In the genomic region with DNA sequence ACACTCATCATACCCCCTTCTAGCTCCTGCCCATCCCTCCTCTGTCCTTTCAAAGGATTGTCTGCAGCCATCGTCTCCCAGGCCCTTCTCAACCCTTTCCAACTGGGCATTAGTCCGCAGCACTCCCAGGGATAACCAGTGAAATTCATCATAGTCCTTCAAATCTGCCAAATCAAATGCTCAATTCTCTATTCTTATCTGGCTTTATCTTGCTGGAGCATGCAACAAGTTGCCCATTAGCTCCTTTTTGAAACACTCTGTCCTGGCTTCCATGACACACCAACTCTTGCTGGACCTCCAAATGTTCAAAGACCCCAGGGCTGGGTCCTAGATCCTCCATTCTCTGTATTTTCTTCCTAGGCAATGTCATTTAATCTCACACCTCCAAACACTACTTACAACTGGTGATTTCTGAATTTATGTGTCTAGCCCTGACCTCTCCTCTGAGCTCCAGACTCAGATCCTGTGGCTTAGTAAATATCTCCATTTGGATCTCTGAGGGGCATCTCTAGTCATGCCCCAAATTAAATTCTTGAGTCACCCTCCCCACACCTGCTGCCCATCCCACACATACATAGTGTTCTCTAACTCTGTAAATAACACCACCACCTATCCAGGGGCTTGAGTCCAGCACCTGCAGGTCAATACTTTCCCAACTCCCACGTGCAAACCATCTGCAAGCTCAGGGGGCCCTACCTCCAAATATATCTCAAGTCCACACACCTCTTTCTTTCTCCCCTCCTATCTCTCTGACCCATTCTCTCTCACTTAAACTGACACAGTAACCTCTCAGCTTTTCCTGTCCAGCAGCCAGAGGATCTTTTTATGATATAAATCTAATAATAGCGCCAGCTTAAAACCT, we compare ENCODE assay signal across 16 cellular contexts. TPM values are rescaled to one million over a fixed set of nuclear protein-coding genes. Genes with fewer than 3 reads are reported as not detected.
DNase-seq lines count a peak whose midpoint lies in the region; ATAC-seq and TF ChIP-seq lines count a peak whose summit lies in the region.
"Had no signal": no experiment of that assay in that cellular context is flagged by ENCODE, and none has a peak within 500 bp of the region (broad histone marks: within the 10 kb centered on the region; RNA-seq: fewer than 3 reads in every experiment).

No MANE protein-coding gene starts in this region.

- H3K4me1 Mint-ChIP-seq in neural crest cell (no peaks in the 10 kb centered on the region), chondrocyte (ENCODE audit: low read depth) (no peaks in the 10 kb centered on the region), progenitor cell of endocrine pancreas (ENCODE audit: low read depth) (no peaks in the 10 kb centered on the region)

- no peak for TF ChIP-seq CTCF in left ventricle myocardium inferior (IDR thresholded peaks at IDR 0.05; ENCODE audit: borderline replicate concordance)
- no peak for TF ChIP-seq CTCF in coronary artery (IDR thresholded peaks at IDR 0.05)
- no peak for TF ChIP-seq CTCF in neural crest cell (conservative IDR thresholded peaks at IDR 0.05)
- TF ChIP-seq CTCF in chondrocyte (IDR thresholded peaks at IDR 0.05): no peak
- no peak for TF ChIP-seq CTCF in progenitor cell of endocrine pancreas (IDR thresholded peaks at IDR 0.05; ENCODE audit: unreplicated experiment)

- no peak for DNase-seq in Right ventricle myocardium superior
- DNase-seq in left ventricle myocardium inferior: no peak
- DNase-seq in coronary artery (ENCODE audit: low spot score): peak; percentile 33
- no peak for DNase-seq in neural crest cell (ENCODE audit: low read depth, low spot score)
- no peak for DNase-seq in chondrocyte (ENCODE audit: low spot score)
- DNase-seq in activated T-cell treated with anti-CD3 and anti-CD28 coated beads for 4 hours: no peak
- no peak for DNase-seq in progenitor cell of endocrine pancreas (ENCODE audit: low spot score, unreplicated experiment)
- DNase-seq: BE2C; CD4-positive, CD25-positive, alpha-beta regulatory T cell; COR-L47; GOT3; NCI-H1092 treated with DMSO at 0.1 percent for 48 hours; NCI-H146; NCI-H2081 had no signal

- peak; percentile 43 for ATAC-seq in Right ventricle myocardium superior (ENCODE audit: poor library complexity)
- ATAC-seq in GM19328 (IDR thresholded peaks at IDR 0.05; ENCODE audit: unreplicated experiment): no peak
- ATAC-seq: Panc1 had no signal

- H3K9me3 Mint-ChIP-seq in neural crest cell: no peaks in the 10 kb centered on the region
- no peaks in the 10 kb centered on the region for H3K9me3 Mint-ChIP-seq in chondrocyte (ENCODE audit: low read depth)
- no peaks in the 10 kb centered on the region for H3K9me3 Mint-ChIP-seq in progenitor cell of endocrine pancreas (ENCODE audit: low read depth)
- H3K9me3 Mint-ChIP-seq: CD4-positive, CD25-positive, alpha-beta regulatory T cell had no signal

- H3K4me3 Mint-ChIP-seq in neural crest cell: no peak overlapping the region
- no peak overlapping the region for H3K4me3 Mint-ChIP-seq in chondrocyte (ENCODE audit: unreplicated experiment)
- H3K4me3 Mint-ChIP-seq in progenitor cell of endocrine pancreas (ENCODE audit: low read depth): no peak overlapping the region

- no peaks in the 10 kb centered on the region for H3K9me3 ChIP-seq in left ventricle myocardium inferior (replicated peaks)
- H3K9me3 ChIP-seq: BE2C had no signal

- H3K27me3 ChIP-seq in left ventricle myocardium inferior (ENCODE audit: low read depth): no peaks in the 10 kb centered on the region

- H3K27ac Mint-ChIP-seq in neural crest cell (ENCODE audit: unreplicated experiment) (peak overlapping the region; percentile 2), chondrocyte (ENCODE audit: unreplicated experiment) (no peak overlapping the region), progenitor cell of endocrine pancreas (no peak overlapping the region)

- H3K27ac ChIP-seq in left ventricle myocardium inferior (replicated peaks) (no peak overlapping the region), coronary artery (no peak overlapping the region)

- H3K36me3 Mint-ChIP-seq in neural crest cell (ENCODE audit: low read depth) (no peaks in the 10 kb centered on the region), chondrocyte (ENCODE audit: low read depth) (no peaks in the 10 kb centered on the region), progenitor cell of endocrine pancreas (ENCODE audit: insufficient read depth) (no peaks in the 10 kb centered on the region)
- H3K36me3 Mint-ChIP-seq: CD4-positive, CD25-positive, alpha-beta regulatory T cell had no signal

- no peaks in the 10 kb centered on the region for H3K36me3 ChIP-seq in left ventricle myocardium inferior
- H3K36me3 ChIP-seq: BE2C had no signal

- peaks cover 25% of the 10 kb centered on the region for H3K27me3 Mint-ChIP-seq in neural crest cell (ENCODE audit: low read depth)
- peaks cover 3% of the 10 kb centered on the region for H3K27me3 Mint-ChIP-seq in chondrocyte (ENCODE audit: low read depth)
- H3K27me3 Mint-ChIP-seq in progenitor cell of endocrine pancreas: peaks cover 46% of the 10 kb centered on the region

- no peak overlapping the region for H3K4me3 ChIP-seq in left ventricle myocardium inferior
- no peak overlapping the region for H3K4me3 ChIP-seq in coronary artery

- intact Hi-C loops in Right ventricle myocardium superior (cut with DNase I) (loop anchor here (10.0 kb wide), 1 partner anchor 121 kb away; no protein-coding TSS in a partner anchor), left ventricle myocardium inferior (cut with micrococcal nuclease) (no loop called here)

- H3K4me1 ChIP-seq in left ventricle myocardium inferior: peaks cover 43% of the 10 kb centered on the region
- H3K4me1 ChIP-seq: BE2C had no signal

RNA-seq across cellular contexts. Expression of a gene that starts 9.1 kb away (rescaled TPM):
- total RNA-seq in Right ventricle myocardium superior (45.3 TPM), left ventricle myocardium inferior (45.9 TPM), neural crest cell (194 and 204 TPM in 2 replicates), chondrocyte (110 to 139 TPM (median 112 TPM) in 3 replicates), progenitor cell of endocrine pancreas (228 and 235 TPM in 2 replicates)
